2 cellular contexts compared by ENCODE assay signal in genomic region chr7:880450-880849, GRCh38.
TF ChIP-seq lines count a peak whose summit lies in the region.

No MANE protein-coding gene starts in this region.

TF ChIP-seq in GM12878, 131 proteins besides CTCF, POLR2A, EP300 and RAD21:
- TF ChIP-seq CEBPB (IDR thresholded peaks at IDR 0.05; ENCODE audit: borderline replicate concordance in 1 of 2, low read depth in 2 of 2, low read length in 2 of 2) (no peak), SRF (IDR thresholded peaks at IDR 0.05; ENCODE audit: low read depth in 2 of 2, low read length in 2 of 2) (no peak), POLR2AphosphoS5 (IDR thresholded peaks at IDR 0.05; ENCODE audit: low read length) (no peak), RELB (IDR thresholded peaks at IDR 0.05; ENCODE audit: low read depth) (no peak), MTA3 (IDR thresholded peaks at IDR 0.05; ENCODE audit: borderline replicate concordance, low read length) (no peak), ZNF687 (IDR thresholded peaks at IDR 0.05) (no peak), CEBPZ (IDR thresholded peaks at IDR 0.05; ENCODE audit: low read depth, low read length) (no peak)

TF ChIP-seq in HepG2, 621 proteins besides CTCF, POLR2A, EP300 and RAD21:
- TF ChIP-seq ZBTB43 (CRISPR knock-in tag; conservative IDR thresholded peaks at IDR 0.05), result no peak
TF ChIP-seq in HepG2: peak in this region for 0.
